In the genomic region with DNA sequence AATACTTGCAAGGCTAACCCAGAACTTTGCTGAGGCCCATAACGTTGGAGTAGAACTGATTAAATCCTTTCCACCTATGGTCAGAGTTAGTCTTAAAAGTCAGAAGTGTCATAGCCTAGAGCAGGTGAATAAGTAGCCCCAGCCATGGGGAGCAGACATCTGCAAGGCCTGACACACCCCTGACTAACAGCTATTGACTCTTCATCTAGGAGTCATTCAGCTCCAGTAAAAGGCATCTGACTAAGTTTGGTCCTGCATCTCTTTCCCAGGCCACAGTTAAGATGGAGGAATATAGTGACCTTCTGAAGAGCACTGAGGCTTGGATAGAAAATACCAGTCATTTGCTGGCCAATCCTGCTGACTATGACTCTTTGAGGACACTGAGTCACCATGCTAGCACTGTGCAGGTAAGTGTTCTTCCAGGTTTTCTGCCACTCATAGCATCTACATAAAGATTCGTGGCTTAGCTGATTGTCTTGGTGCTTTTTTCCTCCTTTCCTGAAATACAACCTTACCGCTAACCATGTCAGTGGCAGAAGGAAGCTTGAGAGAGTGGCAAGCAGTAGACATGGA, we compare ENCODE assay signal across 14 cellular contexts.
"Had no signal": no experiment of that assay in that cellular context is flagged by ENCODE, and none has a peak within 500 bp of the region (broad histone marks: within the 10 kb centered on the region; RNA-seq: fewer than 3 reads in every experiment).

No MANE protein-coding gene starts in this region.

- H3K4me3 ChIP-seq: hepatocyte, pancreas, transverse colon had no signal

- H3K4me3 Mint-ChIP-seq: activated CD8-positive, alpha-beta T cell treated with anti-CD3 and anti-CD28 coated beads for 36 hours; activated naive CD4-positive, alpha-beta T cell treated with anti-CD3 and anti-CD28 coated beads, Interleukin-2, amount 50 U/mL, for 24 hours; mesothelial cell of epicardium; neural crest cell; stimulated activated naive CD8-positive, alpha-beta T cell treated with anti-CD3 and anti-CD28 coated beads, Interleukin-15, amount 100 ng/mL, for 72 hours had no signal

- DNase-seq: activated CD4-positive, CD25-positive, alpha-beta regulatory T cell treated with anti-CD3 and anti-CD28 coated beads, Interleukin-2, amount 50 U/mL, for 72 hours; activated CD8-positive, alpha-beta memory T cell treated with anti-CD3 and anti-CD28 coated beads, Interleukin-2, amount 50 U/mL, for 48 hours; activated CD8-positive, alpha-beta T cell treated with anti-CD3 and anti-CD28 coated beads for 36 hours; kidney; pancreas; SIG-M5; stimulated activated CD4-positive, alpha-beta T cell treated with anti-CD3 and anti-CD28 coated beads, Interleukin-15, amount 100 ng/mL, for 24 hours; stimulated activated CD4-positive, alpha-beta T cell treated with anti-CD3 and anti-CD28 coated beads, Interleukin-4, amount 100 ng/mL, for 24 hours; stimulated activated naive CD8-positive, alpha-beta T cell treated with anti-CD3 and anti-CD28 coated beads, Interleukin-15, amount 100 ng/mL, for 72 hours; transverse colon had no signal

- H3K9me3 ChIP-seq: pancreas, transverse colon had no signal

- H3K27me3 ChIP-seq: hepatocyte, pancreas, transverse colon had no signal

- H3K27me3 Mint-ChIP-seq: activated CD8-positive, alpha-beta T cell treated with anti-CD3 and anti-CD28 coated beads for 36 hours; activated naive CD4-positive, alpha-beta T cell treated with anti-CD3 and anti-CD28 coated beads, Interleukin-2, amount 50 U/mL, for 24 hours; stimulated activated naive CD8-positive, alpha-beta T cell treated with anti-CD3 and anti-CD28 coated beads, Interleukin-15, amount 100 ng/mL, for 72 hours had no signal

- H3K27ac Mint-ChIP-seq: activated CD8-positive, alpha-beta T cell treated with anti-CD3 and anti-CD28 coated beads for 36 hours; activated naive CD4-positive, alpha-beta T cell treated with anti-CD3 and anti-CD28 coated beads, Interleukin-2, amount 50 U/mL, for 24 hours; mesothelial cell of epicardium; stimulated activated naive CD8-positive, alpha-beta T cell treated with anti-CD3 and anti-CD28 coated beads, Interleukin-15, amount 100 ng/mL, for 72 hours had no signal

- ATAC-seq: activated CD8-positive, alpha-beta T cell treated with anti-CD3 and anti-CD28 coated beads for 36 hours; pancreas; stimulated activated naive CD8-positive, alpha-beta T cell treated with anti-CD3 and anti-CD28 coated beads, Interleukin-15, amount 100 ng/mL, for 72 hours had no signal

- H3K27ac ChIP-seq: hepatocyte, pancreas, transverse colon had no signal

- H3K9me3 Mint-ChIP-seq: activated CD8-positive, alpha-beta T cell treated with anti-CD3 and anti-CD28 coated beads for 36 hours; activated naive CD4-positive, alpha-beta T cell treated with anti-CD3 and anti-CD28 coated beads, Interleukin-2, amount 50 U/mL, for 24 hours; mesothelial cell of epicardium; neural crest cell; stimulated activated naive CD8-positive, alpha-beta T cell treated with anti-CD3 and anti-CD28 coated beads, Interleukin-15, amount 100 ng/mL, for 72 hours had no signal

- H3K4me1 Mint-ChIP-seq: activated naive CD4-positive, alpha-beta T cell treated with anti-CD3 and anti-CD28 coated beads, Interleukin-2, amount 50 U/mL, for 24 hours; mesothelial cell of epicardium; neural crest cell; stimulated activated naive CD8-positive, alpha-beta T cell treated with anti-CD3 and anti-CD28 coated beads, Interleukin-15, amount 100 ng/mL, for 72 hours had no signal

- H3K4me1 ChIP-seq: pancreas, transverse colon had no signal
